Comparison of ENCODE assay signal across 8 cellular contexts in the genomic region with DNA sequence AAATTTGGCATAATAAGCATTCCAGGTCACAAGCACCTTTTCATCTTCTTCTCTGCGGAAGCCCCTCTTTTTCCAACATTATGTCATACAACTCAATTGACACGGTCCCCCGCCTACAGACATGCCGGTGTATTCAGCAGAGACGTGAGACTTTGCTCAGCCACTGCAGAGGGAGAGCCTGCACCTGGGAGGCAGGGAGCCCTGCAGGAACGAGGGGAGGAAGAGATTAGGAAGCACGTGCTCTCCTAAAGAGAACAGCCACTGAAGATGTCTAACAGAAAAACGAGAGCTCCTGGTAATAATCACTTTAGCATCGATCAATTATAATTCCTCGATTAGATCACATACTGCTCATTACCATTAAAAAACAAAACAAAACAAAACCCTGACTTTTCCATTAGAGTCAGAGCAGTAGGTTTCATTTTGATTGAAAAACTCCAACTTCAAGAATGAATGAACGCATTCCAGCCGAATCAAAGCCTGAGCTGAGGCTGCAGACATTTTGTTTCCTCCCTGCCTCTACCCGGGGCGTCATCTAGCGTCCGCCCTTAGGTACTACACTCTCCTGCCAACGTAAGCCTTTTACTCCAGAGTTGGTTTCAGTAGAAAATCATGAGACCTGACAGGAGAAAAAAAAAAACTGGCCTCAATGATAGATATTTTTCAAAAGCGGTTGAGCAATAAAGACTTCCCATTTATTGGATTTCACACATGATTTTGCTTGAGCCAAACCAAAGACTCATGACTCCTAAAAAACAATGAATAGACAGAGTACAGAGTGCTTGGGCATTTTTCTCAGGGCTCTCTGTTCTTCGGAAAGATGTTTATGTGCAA.
DNase-seq lines count a peak whose midpoint lies in the region; ATAC-seq and TF ChIP-seq lines count a peak whose summit lies in the region.

No MANE protein-coding gene starts in this region.

- no peaks in the 10 kb centered on the region for H3K36me3 Mint-ChIP-seq in activated T-cell treated with anti-CD3 and anti-CD28 coated beads, Interleukin-2, amount 50 U/mL, for 72 hours (ENCODE audit: insufficient read depth in 2 of 2)
- H3K36me3 Mint-ChIP-seq in neural crest cell (ENCODE audit: low read depth) = no peaks in the 10 kb centered on the region

- H3K4me3 ChIP-seq in AG04450 (ENCODE audit: low read depth, low read length) (no peak overlapping the region), fibroblast of lung (replicated peaks in 1 of 4; ENCODE audit: control extremely low read depth in 1 of 4, insufficient read depth in 1 of 4, low read depth in 3 of 4, low read length in 4 of 4) (peak overlapping the region in 1 of 4 experiments; percentile 7)

- peak overlapping the region; percentile 77 to 86 for H3K4me3 Mint-ChIP-seq in activated T-cell treated with anti-CD3 and anti-CD28 coated beads, Interleukin-2, amount 50 U/mL, for 72 hours
- H3K4me3 Mint-ChIP-seq in neural crest cell = peak overlapping the region; percentile 89

- H3K27me3 ChIP-seq in AG04450 (ENCODE audit: control insufficient read depth, insufficient read depth, low read length) (peaks cover 5% of the 10 kb centered on the region), fibroblast of lung (ENCODE audit: control insufficient read depth, insufficient read depth, low read length) (no peaks in the 10 kb centered on the region)

- peaks cover 6% of the 10 kb centered on the region for H3K27me3 Mint-ChIP-seq in activated T-cell treated with anti-CD3 and anti-CD28 coated beads, Interleukin-2, amount 50 U/mL, for 72 hours (ENCODE audit: low read depth)
- no peaks in the 10 kb centered on the region for H3K27me3 Mint-ChIP-seq in neural crest cell (ENCODE audit: low read depth)

- H4K20me1 ChIP-seq in fibroblast of lung (ENCODE audit: control insufficient read depth, extremely low read depth, insufficient read depth, low read length) = no peaks in the 10 kb centered on the region

- no peak overlapping the region for H3K27ac Mint-ChIP-seq in activated T-cell treated with anti-CD3 and anti-CD28 coated beads, Interleukin-2, amount 50 U/mL, for 72 hours
- peak overlapping the region; percentile 89 for H3K27ac Mint-ChIP-seq in neural crest cell (ENCODE audit: unreplicated experiment)

- H3K79me2 ChIP-seq in fibroblast of lung (ENCODE audit: control insufficient read depth, insufficient read depth, low read length) = no peaks in the 10 kb centered on the region

- H3K9me3 ChIP-seq in AG04450 (ENCODE audit: control insufficient read depth, insufficient read depth, low read length) (no peaks in the 10 kb centered on the region), fibroblast of lung (ENCODE audit: control insufficient read depth, insufficient read depth, low read depth, low read length) (no peaks in the 10 kb centered on the region)

- H3K4me1 ChIP-seq in fibroblast of lung (ENCODE audit: control insufficient read depth, extremely low read depth, insufficient read depth, low read length) = peaks cover 2% of the 10 kb centered on the region

- H3K27ac ChIP-seq in AG04450 (ENCODE audit: low read depth, low read length) (no peak overlapping the region), fibroblast of lung (ENCODE audit: insufficient read depth, low read length) (no peak overlapping the region)

- H3K4me1 Mint-ChIP-seq in activated T-cell treated with anti-CD3 and anti-CD28 coated beads, Interleukin-2, amount 50 U/mL, for 72 hours (ENCODE audit: low read depth) = peaks cover 38% of the 10 kb centered on the region
- H3K4me1 Mint-ChIP-seq in neural crest cell = peaks cover 75% of the 10 kb centered on the region

- peak; percentile 66 for DNase-seq in AG04450 (ENCODE audit: low read depth, low spot score)
- DNase-seq in KG1 (lab: John Stamatoyannopoulos, UW) = peak; percentile 39
- DNase-seq in RKO (ENCODE audit: low spot score) = peak; percentile 86
- DNase-seq in activated T-cell treated with anti-CD3 and anti-CD28 coated beads, Interleukin-2, amount 50 U/mL, for 72 hours = peak; percentile 82 to 83
- peak; percentile 81 to 90 for DNase-seq in fibroblast of lung (ENCODE audit: low read depth in 2 of 2)
- peak; percentile 86 for DNase-seq in neural crest cell (ENCODE audit: low read depth, low spot score)
- DNase-seq in stimulated activated naive CD4-positive, alpha-beta T cell treated with Interleukin-2 at 50 U/mL for 16 hours (lab: John Stamatoyannopoulos, UW) = peak; percentile 78

- H3K9me3 Mint-ChIP-seq in activated T-cell treated with anti-CD3 and anti-CD28 coated beads, Interleukin-2, amount 50 U/mL, for 72 hours = no peaks in the 10 kb centered on the region
- H3K9me3 Mint-ChIP-seq in neural crest cell = no peaks in the 10 kb centered on the region

- no peak overlapping the region for H3K9ac ChIP-seq in fibroblast of lung (ENCODE audit: insufficient read depth, low read length)

- peak overlapping the region; percentile 58 for H3K4me2 ChIP-seq in fibroblast of lung (ENCODE audit: extremely low read depth, insufficient read depth, low read length)

- POLR2A ChIA-PET in AG04450 (lab: Yijun Ruan, JAX) = interaction anchor here (0.6 to 1.3 kb wide), 4 partner anchors 188 to 915 kb away, joined by 3 to 8 read pairs (median 4); a partner anchor contains a TSS

- peak; percentile 100 for TF ChIP-seq CTCF in AG04450 (IDR thresholded peaks at IDR 0.05; ENCODE audit: low read depth, low read length)
- TF ChIP-seq CTCF in fibroblast of lung (conservative IDR thresholded peaks at IDR 0.05 in 1 of 2, IDR thresholded peaks at IDR 0.05 in 1 of 2; ENCODE audit: low read depth in 1 of 2, low read length in 2 of 2) = peak; percentile 100
- peak; percentile 98 for TF ChIP-seq CTCF in neural crest cell (conservative IDR thresholded peaks at IDR 0.05)

- H3K36me3 ChIP-seq in fibroblast of lung (ENCODE audit: control insufficient read depth, insufficient read depth, low read length) = no peaks in the 10 kb centered on the region

- ATAC-seq in GM18870 (IDR thresholded peaks at IDR 0.05; ENCODE audit: unreplicated experiment) = peak; percentile 50
- peak; percentile 43 to 49 for ATAC-seq in activated T-cell treated with anti-CD3 and anti-CD28 coated beads, Interleukin-2, amount 50 U/mL, for 72 hours (replicated peaks in 1 of 2)

- CTCF ChIA-PET in AG04450 (lab: Charles Lee) = interaction anchor here (0.6 to 8.7 kb wide), 42 partner anchors 8 to 610 kb away, joined by 3 to 213 read pairs (median 4); a partner anchor contains a TSS

- H2AFZ ChIP-seq in fibroblast of lung (ENCODE audit: low read length) = peak overlapping the region; percentile 30
